ENCODE assay signal across 28 cellular contexts in genomic region chr4:159151701-159152100, GRCh38.
"Had no signal": no experiment of that assay in that cellular context is flagged by ENCODE, and none has a peak within 500 bp of the region (broad histone marks: within the 10 kb centered on the region; RNA-seq: fewer than 3 reads in every experiment).

No MANE protein-coding gene starts in this region.

- H3K27ac Mint-ChIP-seq: activated CD4-positive, alpha-beta memory T cell treated with anti-CD3 and anti-CD28 coated beads, Interleukin-2, amount 10 ng/mL, durations not matched to agents 7 days and 5 days; activated CD4-positive, alpha-beta T cell treated with anti-CD3 and anti-CD28 coated beads, Interleukin-2, amount 10 ng/mL, durations not matched to agents 7 days and 5 days; activated naive CD4-positive, alpha-beta T cell treated with anti-CD3 and anti-CD28 coated beads, Interleukin-2, amount 50 U/mL, for 72 hours; activated T-helper 2 cell treated with anti-CD3 and anti-CD28 coated beads, Interferon-gamma antibody, Interleukin-2, Interleukin-4, amounts not matched to agents 10 μg/mL and 5 μg/mL and 100 μg/mL, durations not matched to agents 14 hours and 24 hours and 36 hours; dendritic cell treated with granulocyte-macrophage colony-stimulating factor and Interleukin-4, amounts not matched to agents 40 ng/mL and 50 ng/mL, for 4 days; endodermal cell; nephron progenitor cell; progenitor cell of endocrine pancreas; stimulated activated effector memory CD8-positive, alpha-beta T cell treated with anti-CD3 and anti-CD28 coated beads, Interleukin-12 subunit alpha, Interleukin-12 subunit beta, amount 100 ng/mL, for 72 hours; T-helper 17 cell had no signal

- H3K4me3 ChIP-seq: breast epithelium, esophagus squamous epithelium, lower lobe of right lung, ovary, skin epidermis, thyroid gland, upper lobe of right lung had no signal

- H3K9me3 Mint-ChIP-seq: activated CD4-positive, alpha-beta memory T cell treated with anti-CD3 and anti-CD28 coated beads, Interleukin-2, amount 10 ng/mL, durations not matched to agents 7 days and 5 days; activated CD4-positive, alpha-beta T cell treated with anti-CD3 and anti-CD28 coated beads, Interleukin-2, amount 10 ng/mL, durations not matched to agents 7 days and 5 days; activated naive CD4-positive, alpha-beta T cell treated with anti-CD3 and anti-CD28 coated beads, Interleukin-2, amount 50 U/mL, for 72 hours; activated T-helper 2 cell treated with anti-CD3 and anti-CD28 coated beads, Interferon-gamma antibody, Interleukin-2, Interleukin-4, amounts not matched to agents 10 μg/mL and 5 μg/mL and 100 μg/mL, durations not matched to agents 14 hours and 24 hours and 36 hours; central memory CD8-positive, alpha-beta T cell; dendritic cell treated with granulocyte-macrophage colony-stimulating factor and Interleukin-4, amounts not matched to agents 40 ng/mL and 50 ng/mL, for 4 days; endodermal cell; nephron progenitor cell; stimulated activated effector memory CD8-positive, alpha-beta T cell treated with anti-CD3 and anti-CD28 coated beads, Interleukin-12 subunit alpha, Interleukin-12 subunit beta, amount 100 ng/mL, for 72 hours; stimulated activated naive CD8-positive, alpha-beta T cell treated with anti-CD3 and anti-CD28 coated beads, Interleukin-15, amount 100 ng/mL, for 72 hours had no signal

- H3K27me3 ChIP-seq: breast epithelium, esophagus squamous epithelium, ovary, thyroid gland, upper lobe of right lung had no signal

- H3K4me1 Mint-ChIP-seq: activated CD4-positive, alpha-beta memory T cell treated with anti-CD3 and anti-CD28 coated beads, Interleukin-2, amount 10 ng/mL, durations not matched to agents 7 days and 5 days; stimulated activated naive CD8-positive, alpha-beta T cell treated with anti-CD3 and anti-CD28 coated beads, Interleukin-15, amount 100 ng/mL, for 72 hours had no signal

- H3K36me3 Mint-ChIP-seq: activated naive CD4-positive, alpha-beta T cell treated with anti-CD3 and anti-CD28 coated beads, Interleukin-2, amount 50 U/mL, for 72 hours; stimulated activated effector memory CD8-positive, alpha-beta T cell treated with anti-CD3 and anti-CD28 coated beads, Interleukin-12 subunit alpha, Interleukin-12 subunit beta, amount 100 ng/mL, for 72 hours had no signal

- DNase-seq: activated CD4-positive, alpha-beta memory T cell treated with anti-CD3 and anti-CD28 coated beads, Interleukin-2, amount 10 ng/mL, durations not matched to agents 7 days and 5 days; activated CD4-positive, alpha-beta T cell treated with anti-CD3 and anti-CD28 coated beads for 1 hour; activated CD4-positive, alpha-beta T cell treated with anti-CD3 and anti-CD28 coated beads, Interleukin-2, amount 10 ng/mL, durations not matched to agents 7 days and 5 days; activated T-cell treated with anti-CD3 and anti-CD28 coated beads, Interleukin-2, amount 50 U/mL, for 48 hours; endodermal cell; esophagus squamous epithelium; foreskin melanocyte; kidney glomerular epithelial cell; lower lobe of right lung; nephron progenitor cell; ovary; stimulated activated CD4-positive, alpha-beta T cell treated with anti-CD3 and anti-CD28 coated beads, Interleukin-12 subunit alpha, Interleukin-12 subunit beta, amount 100 ng/mL, for 4 hours; stimulated activated CD4-positive, alpha-beta T cell treated with anti-CD3 and anti-CD28 coated beads, Interleukin-4, amount 100 ng/mL, for 24 hours; stimulated activated naive CD8-positive, alpha-beta T cell treated with anti-CD3 and anti-CD28 coated beads, Interleukin-15, amount 100 ng/mL, for 72 hours; substantia nigra; T-helper 17 cell; T1000; thyroid gland; upper lobe of right lung had no signal

- H3K9me3 ChIP-seq: breast epithelium, esophagus squamous epithelium, lower lobe of right lung, ovary, thyroid gland, upper lobe of right lung had no signal

- H3K27ac ChIP-seq: breast epithelium, esophagus squamous epithelium, lower lobe of right lung, ovary, skin epidermis, thyroid gland, upper lobe of right lung had no signal

- H3K36me3 ChIP-seq: breast epithelium, esophagus squamous epithelium, lower lobe of right lung, ovary, thyroid gland, upper lobe of right lung had no signal

- H3K4me1 ChIP-seq: breast epithelium had no signal

- ATAC-seq: activated naive CD4-positive, alpha-beta T cell treated with anti-CD3 and anti-CD28 coated beads, Interleukin-2, amount 50 U/mL, for 72 hours; lower lobe of right lung; sciatic nerve; stimulated activated effector memory CD8-positive, alpha-beta T cell treated with anti-CD3 and anti-CD28 coated beads, Interleukin-12 subunit alpha, Interleukin-12 subunit beta, amount 100 ng/mL, for 72 hours; stimulated activated naive CD8-positive, alpha-beta T cell treated with anti-CD3 and anti-CD28 coated beads, Interleukin-15, amount 100 ng/mL, for 72 hours; T-helper 17 cell; upper lobe of right lung had no signal

- H3K27me3 Mint-ChIP-seq: activated CD4-positive, alpha-beta memory T cell treated with anti-CD3 and anti-CD28 coated beads, Interleukin-2, amount 10 ng/mL, durations not matched to agents 7 days and 5 days; activated CD4-positive, alpha-beta T cell treated with anti-CD3 and anti-CD28 coated beads, Interleukin-2, amount 10 ng/mL, durations not matched to agents 7 days and 5 days; central memory CD8-positive, alpha-beta T cell; dendritic cell treated with granulocyte-macrophage colony-stimulating factor and Interleukin-4, amounts not matched to agents 40 ng/mL and 50 ng/mL, for 4 days; progenitor cell of endocrine pancreas; stimulated activated naive CD8-positive, alpha-beta T cell treated with anti-CD3 and anti-CD28 coated beads, Interleukin-15, amount 100 ng/mL, for 72 hours; T-helper 17 cell had no signal

- H3K4me3 Mint-ChIP-seq: activated CD4-positive, alpha-beta memory T cell treated with anti-CD3 and anti-CD28 coated beads, Interleukin-2, amount 10 ng/mL, durations not matched to agents 7 days and 5 days; activated CD4-positive, alpha-beta T cell treated with anti-CD3 and anti-CD28 coated beads, Interleukin-2, amount 10 ng/mL, durations not matched to agents 7 days and 5 days; central memory CD8-positive, alpha-beta T cell; dendritic cell treated with granulocyte-macrophage colony-stimulating factor and Interleukin-4, amounts not matched to agents 40 ng/mL and 50 ng/mL, for 4 days; endodermal cell; nephron progenitor cell; stimulated activated effector memory CD8-positive, alpha-beta T cell treated with anti-CD3 and anti-CD28 coated beads, Interleukin-12 subunit alpha, Interleukin-12 subunit beta, amount 100 ng/mL, for 72 hours; stimulated activated naive CD8-positive, alpha-beta T cell treated with anti-CD3 and anti-CD28 coated beads, Interleukin-15, amount 100 ng/mL, for 72 hours; T-helper 17 cell had no signal
